ENCODE assay signal across 18 cellular contexts in genomic region chr17:66920965-66921364, GRCh38. TPM values are rescaled to one million over a fixed set of nuclear protein-coding genes. Genes with fewer than 3 reads are reported as not detected.
DNase-seq lines count a peak whose midpoint lies in the region; ATAC-seq and TF ChIP-seq lines count a peak whose summit lies in the region.
"Had no signal": no experiment of that assay in that cellular context is flagged by ENCODE, and none has a peak within 500 bp of the region (broad histone marks: within the 10 kb centered on the region; RNA-seq: fewer than 3 reads in every experiment).

No MANE protein-coding gene starts in this region.

- H4K5ac ChIP-seq in IMR-90 (ENCODE audit: low read depth, low read length), result no peak overlapping the region

- no peak overlapping the region for H3K4me2 ChIP-seq in IMR-90 (ENCODE audit: low read depth, low read length)
- H3K4me2 ChIP-seq: A549 had no signal

- no peak overlapping the region for H3K23ac ChIP-seq in IMR-90 (ENCODE audit: low read depth, low read length)

- H3K79me1 ChIP-seq in IMR-90 (ENCODE audit: low read depth in 1 of 2, low read length in 2 of 2), result no peaks in the 10 kb centered on the region

- H3K18ac ChIP-seq in IMR-90 (ENCODE audit: low read depth, low read length), result no peak overlapping the region

- POLR2A ChIA-PET in IMR-90 (lab: Charles Lee; ENCODE audit: unreplicated experiment), result no interaction called here

- H2AFZ ChIP-seq in IMR-90 (replicated peaks; ENCODE audit: low read length, poor library complexity), result no peak overlapping the region

- no peak overlapping the region for H2AK9ac ChIP-seq in IMR-90 (replicated peaks; ENCODE audit: low read depth, low read length, poor library complexity)

- CTCF ChIA-PET in IMR-90 (lab: Yijun Ruan, JAX), result no interaction called here

- no peak overlapping the region for H3K56ac ChIP-seq in IMR-90 (ENCODE audit: extremely low read depth, insufficient read depth, low read length)

- H4K8ac ChIP-seq in IMR-90 (ENCODE audit: low read depth in 2 of 2, low read length in 2 of 2), result no peak overlapping the region

- no peaks in the 10 kb centered on the region for H3K36me3 ChIP-seq in BE2C
- no peaks in the 10 kb centered on the region for H3K36me3 ChIP-seq in IMR-90 (ENCODE audit: control insufficient read depth, insufficient read depth, low read length)
- no peaks in the 10 kb centered on the region for H3K36me3 ChIP-seq in stomach

- in situ Hi-C loops in IMR-90 (cut with MboI; ENCODE audit: low sequenced_read_pairs), result no loop called here

- no peak for TF ChIP-seq RAD21 in IMR-90 (IDR thresholded peaks at IDR 0.05; ENCODE audit: low read length)

- H2BK120ac ChIP-seq in IMR-90 (ENCODE audit: low read depth, low read length), result no peak overlapping the region

- H4K20me1 ChIP-seq in IMR-90 (ENCODE audit: insufficient read depth, low read length), result no peaks in the 10 kb centered on the region

- TF ChIP-seq POLR2A in IMR-90 (IDR thresholded peaks at IDR 0.05; ENCODE audit: low read depth, low read length) (no peak), stomach (IDR thresholded peaks at IDR 0.05) (no peak)

- DNase-seq in BE2C (peak; percentile 67), IMR-90 (no peak), amniotic epithelial cell (ENCODE audit: low read depth) (peak; percentile 36), foreskin keratinocyte (no peak), DMS153 (lab: John Stamatoyannopoulos, UW) (no peak), stomach (no peak)
- DNase-seq: Calu3; CD4-positive, alpha-beta T cell; DMS79; NCI-H1092; NCI-H82; Right ventricle myocardium superior had no signal

- H3K14ac ChIP-seq in IMR-90 (replicated peaks; ENCODE audit: low read depth, low read length), result no peak overlapping the region

- no peak for TF ChIP-seq EP300 in stomach (IDR thresholded peaks at IDR 0.05)

- H3K9ac ChIP-seq in IMR-90 (ENCODE audit: low read depth, low read length), result no peak overlapping the region

- H3K4me1 ChIP-seq in BE2C, result no peaks in the 10 kb centered on the region
- H3K4me1 ChIP-seq in IMR-90 (ENCODE audit: control insufficient read depth, insufficient read depth, low read length), result no peaks in the 10 kb centered on the region
- no peaks in the 10 kb centered on the region for H3K4me1 ChIP-seq in foreskin keratinocyte
- no peaks in the 10 kb centered on the region for H3K4me1 ChIP-seq in stomach
- H3K4me1 ChIP-seq: A549 had no signal

- no peak overlapping the region for H2BK5ac ChIP-seq in IMR-90 (ENCODE audit: low read depth, low read length, poor library complexity, severe bottlenecking)

- H2AK5ac ChIP-seq in IMR-90 (ENCODE audit: low read depth, low read length), result no peak overlapping the region

- H3K27ac ChIP-seq in IMR-90 (ENCODE audit: insufficient read depth, low read length) (no peak overlapping the region), foreskin keratinocyte (no peak overlapping the region), stomach (no peak overlapping the region)
- H3K27ac ChIP-seq: A549 had no signal

- H3K9me1 ChIP-seq in IMR-90 (ENCODE audit: insufficient read depth, low read length), result no peaks in the 10 kb centered on the region

- H3K4me3 ChIP-seq in BE2C (ENCODE audit: low read depth, low read length) (no peak overlapping the region), IMR-90 (ENCODE audit: insufficient read depth, low read depth, low read length) (no peak overlapping the region), stomach (no peak overlapping the region)
- H3K4me3 ChIP-seq: A549, GM12878 had no signal

- BruUV-seq in IMR-90 (replicated peaks; lab: Mats Ljungman, UMichigan), result no TSS peak

- no peak for TF ChIP-seq CTCF in BE2C (IDR thresholded peaks at IDR 0.05; ENCODE audit: low read depth, low read length)
- no peak for TF ChIP-seq CTCF in IMR-90 (conservative IDR thresholded peaks at IDR 0.05; ENCODE audit: low read depth, low read length)
- no peak for TF ChIP-seq CTCF in foreskin keratinocyte (conservative IDR thresholded peaks at IDR 0.05)
- no peak for TF ChIP-seq CTCF in stomach (IDR thresholded peaks at IDR 0.05)

- WGBS in IMR-90 (ENCODE audit: extremely low coverage in 2 of 2, insufficient read length in 1 of 2), 2 experiments, result 100% methylated on average over 1 of the region's 4 CpGs; no CpG with 5 or more reads in 1 of the 2 experiments
- WGBS in stomach, 5 donors, result 76 to 84% (median 82%) methylated on average over 4 of the region's 4 CpGs

- H3K9me3 ChIP-seq in BE2C (no peaks in the 10 kb centered on the region), IMR-90 (ENCODE audit: control insufficient read depth, insufficient read depth, low read length) (peaks cover 4% of the 10 kb centered on the region), stomach (peaks cover 0 to 19% (median 7%) of the 10 kb centered on the region in 4 donors)

- no peaks in the 10 kb centered on the region for H3K27me3 ChIP-seq in BE2C
- peaks cover 35% of the 10 kb centered on the region for H3K27me3 ChIP-seq in IMR-90 (ENCODE audit: control insufficient read depth, insufficient read depth, low read length)
- peaks cover 13% of the 10 kb centered on the region for H3K27me3 ChIP-seq in foreskin keratinocyte
- H3K27me3 ChIP-seq in stomach, result no peaks in the 10 kb centered on the region

- H2BK15ac ChIP-seq in IMR-90 (ENCODE audit: low read depth, low read length), result no peak overlapping the region

- H3K4ac ChIP-seq in IMR-90 (ENCODE audit: low read depth, low read length), result no peak overlapping the region

- intact Hi-C loops in IMR-90 (cut with micrococcal nuclease), result no loop called here
- intact Hi-C loops in stomach (cut with DNase I; ENCODE audit: low total_unique reads), result no loop called here

- dilution Hi-C loops in IMR-90 (cut with HindIII; ENCODE audit: low sequenced_read_pairs, unreplicated experiment), result no loop called here

- H4K91ac ChIP-seq in IMR-90 (ENCODE audit: insufficient read depth, low read depth, low read length), result no peak overlapping the region

- H2BK20ac ChIP-seq in IMR-90 (ENCODE audit: low read depth, low read length), result no peak overlapping the region

- no peak for ATAC-seq in IMR-90 (ENCODE audit: low read depth)
- ATAC-seq in foreskin keratinocyte, result peak; percentile 37
- no peak for ATAC-seq in GM21381 (IDR thresholded peaks at IDR 0.05; ENCODE audit: unreplicated experiment)
- ATAC-seq in HG02642 (IDR thresholded peaks at IDR 0.05; ENCODE audit: poor library complexity, unreplicated experiment), result no peak
- ATAC-seq: GM12878, Panc1 had no signal

TF ChIP-seq in IMR-90, 13 proteins besides CTCF, POLR2A, EP300 and RAD21:
- TF ChIP-seq CEBPB (IDR thresholded peaks at IDR 0.05; ENCODE audit: low read depth, low read length) (peak; percentile 38; the same call in 1 of the 2 replicates), SMC3 (IDR thresholded peaks at IDR 0.05; ENCODE audit: low read depth, low read length) (no peak), MXI1 (IDR thresholded peaks at IDR 0.05; ENCODE audit: borderline replicate concordance, low read depth, low read length) (no peak), RCOR1 (IDR thresholded peaks at IDR 0.05; ENCODE audit: insufficient replicate concordance, low read length) (no peak), BHLHE40 (IDR thresholded peaks at IDR 0.05; ENCODE audit: low read depth, low read length) (no peak), MAZ (IDR thresholded peaks at IDR 0.05; ENCODE audit: borderline replicate concordance, low read depth, low read length) (no peak)
TF ChIP-seq in IMR-90: peak in this region for 1.

RNA-seq across cellular contexts. Expression of gene CACNG4, which starts 43.5 kb away (rescaled TPM):
- 16.0 TPM for polyA plus RNA-seq in BE2C (2012; ENCODE audit: insufficient read depth, insufficient read length, low read depth)
- under 0.01 TPM in 2 replicates for total RNA-seq in IMR-90 (2012; rRNA removed)
- 0.44 and 0.53 TPM in 2 replicates for polyA plus RNA-seq in IMR-90 (2012; rRNA removed)
- 0.25 and 0.42 TPM in 2 replicates for polyA plus RNA-seq in IMR-90 (2012; cell fraction: cytosol; rRNA removed)
- 0.16 and 0.33 TPM in 2 replicates for polyA plus RNA-seq in IMR-90 (2012; cell fraction: nucleus; rRNA removed; ENCODE audit: low replicate concordance)
- 0.17 and 0.18 TPM in 2 replicates for total RNA-seq in foreskin keratinocyte
- polyA plus RNA-seq in foreskin keratinocyte, result 0.18 and 0.21 TPM in 2 replicates
- total RNA-seq in stomach, result 1 to 10 TPM in 2 of 5 donors, under 1 TPM in 1, not detected in 2; 0.45 to 8.8 (median 1.5) TPM
- polyA plus RNA-seq in stomach, result 1 to 10 TPM in 1 of 3 donors, under 1 TPM in 2; 0.15 to 3.1 (median 0.33) TPM
- total RNA-seq: CD4-positive, alpha-beta T cell; Right ventricle myocardium superior had no signal
- polyA plus RNA-seq: IgD-negative memory B cell had no signal

Comparison
In these comparisons a context has a peak if more than half of its experiments do, and no peak if none do; other contexts are left out.
1. DNase-seq: peak in BE2C (single experiment) and amniotic epithelial cell (single experiment); none in IMR-90 (single experiment), foreskin keratinocyte (0 of 2), DMS153 (single experiment) and stomach (single experiment).